In genomic region chr5:143557061-143557818, GRCh38 we compare ENCODE assay signal across 10 cellular contexts.
A peak's percentile ranks its signal among the peaks of the same experiment; 100 is the strongest.
DNase-seq lines count a peak whose midpoint lies in the region; ATAC-seq, FAIRE-seq and TF ChIP-seq lines count a peak whose summit lies in the region.
"Had no signal": no experiment of that assay in that cellular context is flagged by ENCODE, and none has a peak within 500 bp of the region (broad histone marks: within the 10 kb centered on the region; RNA-seq: fewer than 3 reads in every experiment).

No MANE protein-coding gene starts in this region.

- no peaks in the 10 kb centered on the region for H4K20me1 ChIP-seq in endothelial cell of umbilical vein (replicated peaks; ENCODE audit: control insufficient read depth, extremely low read depth, insufficient read depth, low read length)

- ATAC-seq in Right ventricle myocardium superior (ENCODE audit: poor library complexity) (peak; percentile 64), HG03342 (IDR thresholded peaks at IDR 0.05; ENCODE audit: unreplicated experiment) (no peak)
- no peak for ATAC-seq in effector memory CD8-positive, alpha-beta T cell (replicated peaks)

- FAIRE-seq in endothelial cell of umbilical vein (lab: Jason Lieb, UNC): no peak

- dilution Hi-C loops in endothelial cell of umbilical vein (cut with MboI; ENCODE audit: extremely low pct_ligation_motif_present, low sequenced_read_pairs): no loop called here

- no peaks in the 10 kb centered on the region for H3K4me1 ChIP-seq in endothelial cell of umbilical vein (ENCODE audit: control insufficient read depth, extremely low read depth, insufficient read depth, low read length)

- TF ChIP-seq CTCF in endothelial cell of umbilical vein (IDR thresholded peaks at IDR 0.05; ENCODE audit: extremely low read depth in 1 of 2, insufficient read depth in 1 of 2, low read depth in 1 of 2, low read length in 2 of 2): no peak

- H3K4me1 Mint-ChIP-seq in effector memory CD8-positive, alpha-beta T cell (ENCODE audit: low read depth in 2 of 2): no peaks in the 10 kb centered on the region

- no peak overlapping the region for H2AFZ ChIP-seq in endothelial cell of umbilical vein (ENCODE audit: low read depth, low read length)

- H3K4me3 Mint-ChIP-seq in effector memory CD8-positive, alpha-beta T cell: no peak overlapping the region

- H3K27ac ChIP-seq in endothelial cell of umbilical vein (ENCODE audit: insufficient read depth, low read depth, low read length): no peak overlapping the region

- DNase-seq in Right ventricle myocardium superior (no peak), cardiac septum (ENCODE audit: low spot score) (no peak), NCI-H146 (lab: John Stamatoyannopoulos, UW) (peak; percentile 86), endothelial cell of umbilical vein (ENCODE audit: low read depth, low spot score) (no peak), superior temporal gyrus (ENCODE audit: extremely low spot score) (no peak), HPDE6-E6E7 (ENCODE audit: extremely low spot score) (no peak)
- no peak for DNase-seq in effector memory CD8-positive, alpha-beta T cell
- DNase-seq: COR-L47, KBM-7 had no signal

- no peaks in the 10 kb centered on the region for H3K79me2 ChIP-seq in endothelial cell of umbilical vein (ENCODE audit: control insufficient read depth, insufficient read depth, low read length)

- no peaks in the 10 kb centered on the region for H3K27me3 ChIP-seq in endothelial cell of umbilical vein (ENCODE audit: control insufficient read depth in 2 of 2, insufficient read depth in 2 of 2, low read length in 2 of 2)

- H3K9me1 ChIP-seq in endothelial cell of umbilical vein (replicated peaks; ENCODE audit: control insufficient read depth, extremely low read depth, insufficient read depth, low read length): no peaks in the 10 kb centered on the region

- no peak overlapping the region for H3K27ac Mint-ChIP-seq in effector memory CD8-positive, alpha-beta T cell

- no peak overlapping the region for H3K4me3 ChIP-seq in endothelial cell of umbilical vein (replicated peaks in 1 of 3; ENCODE audit: insufficient read depth in 1 of 3, low read depth in 1 of 3, low read length in 3 of 3)

- POLR2A ChIA-PET in endothelial cell of umbilical vein (lab: Charles Lee): no interaction called here

- H3K9me3 ChIP-seq in endothelial cell of umbilical vein (replicated peaks; ENCODE audit: control insufficient read depth, insufficient read depth, low read length): no peaks in the 10 kb centered on the region

- CTCF ChIA-PET in endothelial cell of umbilical vein (lab: Charles Lee): no interaction called here

- no peak for TF ChIP-seq POLR2A in endothelial cell of umbilical vein (IDR thresholded peaks at IDR 0.05; ENCODE audit: low read depth, low read length)

- intact Hi-C loops in Right ventricle myocardium superior (cut with DNase I): no loop called here
- intact Hi-C loops in cardiac septum (cut with DNase I): no loop called here
- intact Hi-C loops in endothelial cell of umbilical vein (cut with micrococcal nuclease): no loop called here

- no TSS peak for BruUV-seq in endothelial cell of umbilical vein (replicated peaks; lab: Mats Ljungman, UMichigan)

- peaks cover 0 to 6% of the 10 kb centered on the region in 2 donors for H3K27me3 Mint-ChIP-seq in effector memory CD8-positive, alpha-beta T cell

- H3K36me3 ChIP-seq in endothelial cell of umbilical vein (ENCODE audit: control insufficient read depth in 2 of 2, extremely low read depth in 1 of 2, insufficient read depth in 2 of 2, low read length in 2 of 2): no peaks in the 10 kb centered on the region

- H3K9ac ChIP-seq in endothelial cell of umbilical vein (replicated peaks; ENCODE audit: extremely low read depth, insufficient read depth, low read length): no peak overlapping the region

- no peaks in the 10 kb centered on the region for H3K36me3 Mint-ChIP-seq in effector memory CD8-positive, alpha-beta T cell (ENCODE audit: insufficient read depth)

- H3K4me2 ChIP-seq in endothelial cell of umbilical vein (ENCODE audit: insufficient read depth, low read length): no peak overlapping the region

- H3K9me3 Mint-ChIP-seq in effector memory CD8-positive, alpha-beta T cell: no peaks in the 10 kb centered on the region

TF ChIP-seq in endothelial cell of umbilical vein, 7 proteins besides CTCF, POLR2A, EP300 and RAD21:
- no peak for TF ChIP-seq MYC (IDR thresholded peaks at IDR 0.05; ENCODE audit: low read depth, low read length)
- TF ChIP-seq FOS (IDR thresholded peaks at IDR 0.05; ENCODE audit: borderline replicate concordance, insufficient read depth, low read length): peak; percentile 8
TF ChIP-seq in endothelial cell of umbilical vein: peak in this region for 1.
